ENCODE assay signal across 2 cellular contexts in genomic region chr4:182246401-182247205, GRCh38.
TF ChIP-seq lines count a peak whose summit lies in the region.

No MANE protein-coding gene starts in this region.

TF ChIP-seq in PFSK-1, 5 proteins besides CTCF, POLR2A, EP300 and RAD21:
- TF ChIP-seq FOXP2 (optimal IDR thresholded peaks at IDR 0.05; ENCODE audit: borderline replicate concordance, extremely low read depth, extremely low read length, insufficient read depth) (peak; percentile 52), POLR2AphosphoS5 (IDR thresholded peaks at IDR 0.05; ENCODE audit: low read depth, low read length) (peak; percentile 20; the same call in 1 of the 2 replicates), REST (IDR thresholded peaks at IDR 0.05; ENCODE audit: insufficient read depth in 1 of 2, low read depth in 2 of 2, low read length in 2 of 2) (no peak), TAF1 (IDR thresholded peaks at IDR 0.05; ENCODE audit: borderline replicate concordance, insufficient read depth, low read length) (no peak; the same call in 1 of the 2 replicates), SIN3A (IDR thresholded peaks at IDR 0.05; ENCODE audit: borderline replicate concordance, insufficient read depth, low read length) (peak; percentile 55; the same call in 1 of the 2 replicates)

TF ChIP-seq in H1, 55 proteins besides CTCF, POLR2A, EP300 and RAD21:
- no peak for TF ChIP-seq KDM4A (IDR thresholded peaks at IDR 0.05; ENCODE audit: low read depth, low read length, severe bottlenecking)
- TF ChIP-seq NANOG (IDR thresholded peaks at IDR 0.05; ENCODE audit: insufficient read depth, low read depth, low read length, poor library complexity, severe bottlenecking), result no peak
- no peak for TF ChIP-seq BACH1 (IDR thresholded peaks at IDR 0.05; ENCODE audit: low read length)
- no peak for TF ChIP-seq ATF2 (IDR thresholded peaks at IDR 0.05; ENCODE audit: low read length)
- TF ChIP-seq CTBP2 (IDR thresholded peaks at IDR 0.05; ENCODE audit: borderline replicate concordance, insufficient read depth, insufficient read length, low read length), result no peak
- TF ChIP-seq KDM1A (IDR thresholded peaks at IDR 0.05; ENCODE audit: borderline replicate concordance, low read length), result no peak
- no peak for TF ChIP-seq SAP30 (IDR thresholded peaks at IDR 0.05; ENCODE audit: insufficient read depth, insufficient replicate concordance, low read length)
- TF ChIP-seq JUN (IDR thresholded peaks at IDR 0.05; ENCODE audit: low read depth, low read length), result no peak
- no peak for TF ChIP-seq SP2 (IDR thresholded peaks at IDR 0.05; ENCODE audit: low read length)
- TF ChIP-seq TCF12 (IDR thresholded peaks at IDR 0.05; ENCODE audit: low read depth, low read length), result no peak
- no peak for TF ChIP-seq ASH2L (IDR thresholded peaks at IDR 0.05; ENCODE audit: low read length)
- TF ChIP-seq TBP (IDR thresholded peaks at IDR 0.05; ENCODE audit: low read depth, low read length), result no peak
- TF ChIP-seq CEBPB (IDR thresholded peaks at IDR 0.05; ENCODE audit: low read depth, low read length), result no peak
- TF ChIP-seq POLR2AphosphoS5 (IDR thresholded peaks at IDR 0.05; ENCODE audit: low read depth, low read length), result no peak
- TF ChIP-seq CHD1 (IDR thresholded peaks at IDR 0.05; ENCODE audit: low read depth, low read length), result no peak
- no peak for TF ChIP-seq PHF8 (conservative IDR thresholded peaks at IDR 0.05; ENCODE audit: low read depth, low read length)
- TF ChIP-seq RXRA (IDR thresholded peaks at IDR 0.05; ENCODE audit: insufficient read depth, low read depth, low read length), result no peak
- TF ChIP-seq BRCA1 (IDR thresholded peaks at IDR 0.05; ENCODE audit: low read depth, low read length), result no peak
TF ChIP-seq in H1: peak in this region for 0.
